21 cellular contexts compared by ENCODE assay signal in genomic region chr1:239426821-239427495, GRCh38. TPM values are rescaled to one million over a fixed set of nuclear protein-coding genes. Genes with fewer than 3 reads are reported as not detected.
DNase-seq lines count a peak whose midpoint lies in the region; ATAC-seq and TF ChIP-seq lines count a peak whose summit lies in the region.
"Had no signal": no experiment of that assay in that cellular context is flagged by ENCODE, and none has a peak within 500 bp of the region (broad histone marks: within the 10 kb centered on the region; RNA-seq: fewer than 3 reads in every experiment).

No MANE protein-coding gene starts in this region.

- H3K4me1 Mint-ChIP-seq in WTC11 = no peaks in the 10 kb centered on the region
- H3K4me1 Mint-ChIP-seq: CD4-positive, alpha-beta memory T cell had no signal

- no peaks in the 10 kb centered on the region for H3K36me3 Mint-ChIP-seq in WTC11
- H3K36me3 Mint-ChIP-seq: CD4-positive, alpha-beta memory T cell had no signal

- DNase-seq in EL (peak; percentile 44), MV-4-11 (lab: John Stamatoyannopoulos, UW) (peak; percentile 87), SKM-1 treated with dmso at 0.1 percent for 144 hours (lab: John Stamatoyannopoulos, UW; ENCODE audit: unreplicated experiment) (peak; percentile 44), putamen (ENCODE audit: low spot score) (peak; percentile 78), WTC11 (ENCODE audit: low spot score) (no peak), DMS114 treated with DMSO at 0.1 percent for 48 hours (lab: John Stamatoyannopoulos, UW; ENCODE audit: unreplicated experiment) (no peak)
- DNase-seq: CD4-positive, alpha-beta memory T cell; DMS153; GDM1; IMR-90; Karpas-422; NCI-H1105; NCI-H146; NCI-H2029; NCI-H226; NCI-H524; NCI-H82; PC-9; SHP77 treated with DMSO at 0.1 percent for 48 hours had no signal

- ATAC-seq in WTC11 (no peak), GM21717 (IDR thresholded peaks at IDR 0.05; ENCODE audit: unreplicated experiment) (no peak)
- ATAC-seq: HCT116 had no signal

- CTCF ChIA-PET in WTC11 (lab: Charles Lee) = no interaction called here

- no peak overlapping the region for H3K27ac Mint-ChIP-seq in WTC11
- H3K27ac Mint-ChIP-seq: CD4-positive, alpha-beta memory T cell had no signal

- POLR2A ChIA-PET in WTC11 (lab: Charles Lee) = no interaction called here

- TF ChIP-seq CTCF in WTC11 (IDR thresholded peaks at IDR 0.05) = no peak

- H3K9me3 Mint-ChIP-seq in WTC11 = no peaks in the 10 kb centered on the region

- H3K27me3 Mint-ChIP-seq in WTC11 (ENCODE audit: low read depth) = no peaks in the 10 kb centered on the region

- no peak overlapping the region for H3K4me3 Mint-ChIP-seq in WTC11
- H3K4me3 Mint-ChIP-seq: CD4-positive, alpha-beta memory T cell had no signal

TF ChIP-seq in WTC11, 78 proteins besides CTCF, POLR2A, EP300 and RAD21:
- TF ChIP-seq FOXJ3 (CRISPR knock-in tag; IDR thresholded peaks at IDR 0.05; ENCODE audit: borderline replicate concordance) (no peak), TEAD4 (CRISPR knock-in tag; IDR thresholded peaks at IDR 0.05) (no peak), CREM (CRISPR knock-in tag; IDR thresholded peaks at IDR 0.05) (no peak), IRF1 (CRISPR knock-in tag; IDR thresholded peaks at IDR 0.05) (no peak), ZNF232 (CRISPR knock-in tag; IDR thresholded peaks at IDR 0.05) (no peak), JAZF1 (CRISPR knock-in tag; IDR thresholded peaks at IDR 0.05) (no peak), SOX15 (CRISPR knock-in tag; IDR thresholded peaks at IDR 0.05) (no peak), ATF2 (CRISPR knock-in tag; IDR thresholded peaks at IDR 0.05; ENCODE audit: borderline replicate concordance, low read depth) (no peak), PRDM15 (CRISPR knock-in tag; IDR thresholded peaks at IDR 0.05) (no peak), ZNF263 (CRISPR knock-in tag; IDR thresholded peaks at IDR 0.05; ENCODE audit: low read depth) (no peak), ZNF416 (CRISPR knock-in tag; IDR thresholded peaks at IDR 0.05) (no peak), EMX1 (CRISPR knock-in tag; IDR thresholded peaks at IDR 0.05) (no peak), ATF1 (CRISPR knock-in tag; IDR thresholded peaks at IDR 0.05) (no peak), MYBL2 (CRISPR knock-in tag; IDR thresholded peaks at IDR 0.05) (no peak), E2F5 (CRISPR knock-in tag; IDR thresholded peaks at IDR 0.05) (no peak), AFF4 (CRISPR knock-in tag; IDR thresholded peaks at IDR 0.05; ENCODE audit: borderline replicate concordance) (no peak), NR1H2 (CRISPR knock-in tag; IDR thresholded peaks at IDR 0.05) (no peak), OVOL2 (CRISPR knock-in tag; IDR thresholded peaks at IDR 0.05; ENCODE audit: borderline replicate concordance) (no peak), SP1 (CRISPR knock-in tag; conservative IDR thresholded peaks at IDR 0.05) (no peak), KAT7 (CRISPR knock-in tag; IDR thresholded peaks at IDR 0.05; ENCODE audit: borderline replicate concordance) (no peak)

RNA-seq across cellular contexts. Expression of gene CHRM3, which starts 40.6 kb away (rescaled TPM):
- 6.9 to 8.4 TPM (median 8.3 TPM) in 3 replicates for total RNA-seq in WTC11 (2021)
- total RNA-seq: IMR-90 had no signal

Comparison
In these comparisons a context has a peak if more than half of its experiments do, and no peak if none do; other contexts are left out.
1. DNase-seq: peak in EL (single experiment), MV-4-11 (single experiment), SKM-1 treated with dmso at 0.1 percent for 144 hours (single experiment) and putamen (single experiment); none in WTC11 (single experiment) and DMS114 treated with DMSO at 0.1 percent for 48 hours (single experiment).